9 cellular contexts compared by ENCODE assay signal in genomic region chr11:64859542-64860414, GRCh38. TPM values are rescaled to one million over a fixed set of nuclear protein-coding genes. Genes with fewer than 3 reads are reported as not detected.
A peak's percentile ranks its signal among the peaks of the same experiment; 100 is the strongest.
DNase-seq lines count a peak whose midpoint lies in the region; ATAC-seq and TF ChIP-seq lines count a peak whose summit lies in the region.
"Had no signal": no experiment of that assay in that cellular context is flagged by ENCODE, and none has a peak within 500 bp of the region (broad histone marks: within the 10 kb centered on the region; RNA-seq: fewer than 3 reads in every experiment).

No MANE protein-coding gene starts in this region.

- peak overlapping the region; percentile 98 for H3K27ac Mint-ChIP-seq in activated CD4-positive, alpha-beta memory T cell treated with anti-CD3 and anti-CD28 coated beads, Interleukin-2, amount 10 ng/mL, durations not matched to agents 7 days and 5 days
- peak overlapping the region; percentile 88 to 92 for H3K27ac Mint-ChIP-seq in natural killer cell treated with Interleukin-12 subunit alpha and Interleukin-12 subunit beta and Interleukin-15 and Interleukin-18, amount 100 ng/mL, for 72 hours

- H3K4me3 Mint-ChIP-seq in activated CD4-positive, alpha-beta memory T cell treated with anti-CD3 and anti-CD28 coated beads, Interleukin-2, amount 10 ng/mL, durations not matched to agents 7 days and 5 days, result peak overlapping the region; percentile 75
- H3K4me3 Mint-ChIP-seq in natural killer cell treated with Interleukin-12 subunit alpha and Interleukin-12 subunit beta and Interleukin-15 and Interleukin-18, amount 100 ng/mL, for 72 hours, result peak overlapping the region; percentile 89

- no peak overlapping the region for H3K27ac ChIP-seq in testis

- intact Hi-C loops in testis (cut with DNase I; ENCODE audit: low total_unique reads), result no loop called here

- ATAC-seq in GM19455 (IDR thresholded peaks at IDR 0.05; ENCODE audit: unreplicated experiment) (peak; percentile 73), HG03460 (IDR thresholded peaks at IDR 0.05; ENCODE audit: unreplicated experiment) (peak; percentile 66)
- peak; percentile 80 to 84 for ATAC-seq in natural killer cell treated with Interleukin-12 subunit alpha and Interleukin-12 subunit beta and Interleukin-15 and Interleukin-18, amount 100 ng/mL, for 72 hours
- ATAC-seq: HCT116 had no signal

- H3K36me3 Mint-ChIP-seq in activated CD4-positive, alpha-beta memory T cell treated with anti-CD3 and anti-CD28 coated beads, Interleukin-2, amount 10 ng/mL, durations not matched to agents 7 days and 5 days (ENCODE audit: low read depth), result peaks cover 63% of the 10 kb centered on the region
- H3K36me3 Mint-ChIP-seq in natural killer cell treated with Interleukin-12 subunit alpha and Interleukin-12 subunit beta and Interleukin-15 and Interleukin-18, amount 100 ng/mL, for 72 hours, result peaks cover 6% of the 10 kb centered on the region

- no peak overlapping the region for H3K4me3 ChIP-seq in testis

- 90 to 96% methylated on average over 33 of the region's 33 CpGs for WGBS in testis, 2 donors

- peaks cover 44% of the 10 kb centered on the region for H3K4me1 ChIP-seq in testis

- H3K4me1 Mint-ChIP-seq in activated CD4-positive, alpha-beta memory T cell treated with anti-CD3 and anti-CD28 coated beads, Interleukin-2, amount 10 ng/mL, durations not matched to agents 7 days and 5 days, result peaks cover 93% of the 10 kb centered on the region
- peaks cover 69 to 74% of the 10 kb centered on the region in 2 donors for H3K4me1 Mint-ChIP-seq in natural killer cell treated with Interleukin-12 subunit alpha and Interleukin-12 subunit beta and Interleukin-15 and Interleukin-18, amount 100 ng/mL, for 72 hours (ENCODE audit: low read depth in 2 of 2)

- H3K9me3 Mint-ChIP-seq in activated CD4-positive, alpha-beta memory T cell treated with anti-CD3 and anti-CD28 coated beads, Interleukin-2, amount 10 ng/mL, durations not matched to agents 7 days and 5 days, result no peaks in the 10 kb centered on the region
- no peaks in the 10 kb centered on the region for H3K9me3 Mint-ChIP-seq in natural killer cell treated with Interleukin-12 subunit alpha and Interleukin-12 subunit beta and Interleukin-15 and Interleukin-18, amount 100 ng/mL, for 72 hours

- DNase-seq in GDM1 (lab: John Stamatoyannopoulos, UW) (peak; percentile 38), NCI-H2107 (lab: John Stamatoyannopoulos, UW) (no peak), testis (no peak), occipital lobe (lab: John Stamatoyannopoulos, UW) (no peak)
- DNase-seq in activated CD4-positive, alpha-beta memory T cell treated with anti-CD3 and anti-CD28 coated beads, Interleukin-2, amount 10 ng/mL, durations not matched to agents 7 days and 5 days, result peak; percentile 80
- no peak for DNase-seq in natural killer cell treated with Interleukin-12 subunit alpha and Interleukin-12 subunit beta and Interleukin-15 and Interleukin-18, amount 100 ng/mL, for 72 hours (ENCODE audit: low spot score)

- H3K9me3 ChIP-seq in testis, result no peaks in the 10 kb centered on the region

- CTCF ChIA-PET in activated CD4-positive, alpha-beta memory T cell treated with anti-CD3 and anti-CD28 coated beads, Interleukin-2, amount 10 ng/mL, durations not matched to agents 7 days and 5 days (lab: Charles Lee), result interaction anchor here (1.0 to 30.8 kb wide), 9 partner anchors 9 to 167 kb away, joined by 3 to 957 read pairs (median 5); partner anchors contain the start of genes ARL2, CDC42BPG, EHD1 and SNX15

- no peaks in the 10 kb centered on the region for H3K27me3 Mint-ChIP-seq in activated CD4-positive, alpha-beta memory T cell treated with anti-CD3 and anti-CD28 coated beads, Interleukin-2, amount 10 ng/mL, durations not matched to agents 7 days and 5 days
- no peaks in the 10 kb centered on the region for H3K27me3 Mint-ChIP-seq in natural killer cell treated with Interleukin-12 subunit alpha and Interleukin-12 subunit beta and Interleukin-15 and Interleukin-18, amount 100 ng/mL, for 72 hours

- POLR2A ChIA-PET in activated CD4-positive, alpha-beta memory T cell treated with anti-CD3 and anti-CD28 coated beads, Interleukin-2, amount 10 ng/mL, durations not matched to agents 7 days and 5 days (lab: Charles Lee), result interaction anchor here (0.6 to 28.1 kb wide), 21 partner anchors 4 to 642 kb away, joined by 3 to 1068 read pairs (median 5); partner anchors contain the start of genes ARL2, CDCA5, EHD1 and FAU

- no peak for TF ChIP-seq POLR2A in testis (IDR thresholded peaks at IDR 0.05)

- TF ChIP-seq CTCF in testis (IDR thresholded peaks at IDR 0.05), result no peak

- no peaks in the 10 kb centered on the region for H3K36me3 ChIP-seq in testis (ENCODE audit: low read depth, missing control alignments)

- no peaks in the 10 kb centered on the region for H3K27me3 ChIP-seq in testis

RNA-seq across cellular contexts. Expression of gene CDC42BPG, which starts 15.3 kb away (rescaled TPM):
- under 1 TPM; 0.65 to 0.70 TPM for total RNA-seq in activated CD4-positive, alpha-beta memory T cell treated with anti-CD3 and anti-CD28 coated beads, Interleukin-2, amount 10 ng/mL, durations not matched to agents 7 days and 5 days
- 1 to 10 TPM in 1 of 2 donors, under 1 TPM in 1; 0.59 to 1.9 TPM for total RNA-seq in natural killer cell treated with Interleukin-12 subunit alpha and Interleukin-12 subunit beta and Interleukin-15 and Interleukin-18, amount 100 ng/mL, for 72 hours
- total RNA-seq in testis, result 1 to 10 TPM; 7.6 to 9.2 TPM
- 5.3 TPM for polyA plus RNA-seq in testis (ENCODE audit: insufficient read depth, low read depth, low replicate concordance)
- total RNA-seq in occipital lobe, result 0.16 TPM

RNA-seq across cellular contexts. Expression of gene EHD1, which starts 18.6 kb away (rescaled TPM):
- total RNA-seq in activated CD4-positive, alpha-beta memory T cell treated with anti-CD3 and anti-CD28 coated beads, Interleukin-2, amount 10 ng/mL, durations not matched to agents 7 days and 5 days, result 100 to 1,000 TPM; 138 to 146 TPM
- total RNA-seq in natural killer cell treated with Interleukin-12 subunit alpha and Interleukin-12 subunit beta and Interleukin-15 and Interleukin-18, amount 100 ng/mL, for 72 hours, result 100 to 1,000 TPM; 202 to 235 TPM
- 100 to 1,000 TPM; 230 to 455 TPM for total RNA-seq in testis
- polyA plus RNA-seq in testis (ENCODE audit: insufficient read depth, low read depth, low replicate concordance), result 328 TPM
- 22.9 TPM for total RNA-seq in occipital lobe

RNA-seq across cellular contexts. Expression of gene MEN1, which starts 49.4 kb away (rescaled TPM):
- 10 to 100 TPM; 32.5 to 33.4 TPM for total RNA-seq in activated CD4-positive, alpha-beta memory T cell treated with anti-CD3 and anti-CD28 coated beads, Interleukin-2, amount 10 ng/mL, durations not matched to agents 7 days and 5 days
- total RNA-seq in natural killer cell treated with Interleukin-12 subunit alpha and Interleukin-12 subunit beta and Interleukin-15 and Interleukin-18, amount 100 ng/mL, for 72 hours, result 10 to 100 TPM; 32.6 to 53.5 TPM
- total RNA-seq in testis (10 to 100 TPM; 36.7 to 40.8 TPM), occipital lobe (17.2 TPM)
- polyA plus RNA-seq in testis (ENCODE audit: insufficient read depth, low read depth, low replicate concordance), result 29.7 TPM

RNA-seq across cellular contexts. Expression of gene MAP4K2, which starts 56.8 kb away (rescaled TPM):
- 10 to 100 TPM; 95.6 to 98.0 TPM for total RNA-seq in activated CD4-positive, alpha-beta memory T cell treated with anti-CD3 and anti-CD28 coated beads, Interleukin-2, amount 10 ng/mL, durations not matched to agents 7 days and 5 days
- 10 to 100 TPM; 17.6 to 47.1 TPM for total RNA-seq in natural killer cell treated with Interleukin-12 subunit alpha and Interleukin-12 subunit beta and Interleukin-15 and Interleukin-18, amount 100 ng/mL, for 72 hours
- total RNA-seq in testis (10 to 100 TPM; 27.7 to 29.8 TPM), occipital lobe (9.8 TPM)
- polyA plus RNA-seq in testis (ENCODE audit: insufficient read depth, low read depth, low replicate concordance), result 14.9 TPM

RNA-seq across cellular contexts. Expression of gene ATG2A, which starts 57.2 kb away (rescaled TPM):
- total RNA-seq in activated CD4-positive, alpha-beta memory T cell treated with anti-CD3 and anti-CD28 coated beads, Interleukin-2, amount 10 ng/mL, durations not matched to agents 7 days and 5 days, result 10 to 100 TPM; 37.4 to 40.7 TPM
- total RNA-seq in natural killer cell treated with Interleukin-12 subunit alpha and Interleukin-12 subunit beta and Interleukin-15 and Interleukin-18, amount 100 ng/mL, for 72 hours, result 10 to 100 TPM; 24.1 to 31.9 TPM
- total RNA-seq in testis (10 to 100 TPM; 51.1 to 56.1 TPM), occipital lobe (5.5 TPM)
- polyA plus RNA-seq in testis (ENCODE audit: insufficient read depth, low read depth, low replicate concordance), result 22.2 TPM

Comparison
In these comparisons a context has a peak if more than half of its experiments do, and no peak if none do; other contexts are left out.
1. DNase-seq: peak in GDM1 (single experiment) and activated CD4-positive, alpha-beta memory T cell treated with anti-CD3 and anti-CD28 coated beads, Interleukin-2, amount 10 ng/mL, durations not matched to agents 7 days and 5 days (single experiment); none in natural killer cell treated with Interleukin-12 subunit alpha and Interleukin-12 subunit beta and Interleukin-15 and Interleukin-18, amount 100 ng/mL, for 72 hours (single experiment), NCI-H2107 (single experiment), testis (single experiment) and occipital lobe (single experiment).
2. Peak in every context shown above with its lines, with median percentiles within 50 percentile points of each other: ATAC-seq.